In genomic region chr6:147158881-147159280, GRCh38 we compare ENCODE assay signal across 16 cellular contexts.
"Had no signal": no experiment of that assay in that cellular context is flagged by ENCODE, and none has a peak within 500 bp of the region (broad histone marks: within the 10 kb centered on the region; RNA-seq: fewer than 3 reads in every experiment).

No MANE protein-coding gene starts in this region.

- H3K27ac ChIP-seq: gastroesophageal sphincter, lower lobe of right lung, ovary, transverse colon, WERI-Rb-1 had no signal

- H3K27ac Mint-ChIP-seq: activated CD4-positive, alpha-beta T cell treated with anti-CD3 and anti-CD28 coated beads for 36 hours; activated CD8-positive, alpha-beta T cell treated with anti-CD3 and anti-CD28 coated beads for 36 hours; activated naive CD4-positive, alpha-beta T cell treated with anti-CD3 and anti-CD28 coated beads, Interleukin-2, amount 50 U/mL, for 24 hours; mesothelial cell of epicardium; stimulated activated naive B cell treated with anti-CD40 and anti-IgM and Interleukin-4, amounts not matched to agents 10 μg/mL and 1 μg/mL and 100 μg/mL, for 72 hours had no signal

- H3K4me1 Mint-ChIP-seq: activated CD4-positive, alpha-beta T cell treated with anti-CD3 and anti-CD28 coated beads for 36 hours; activated naive CD4-positive, alpha-beta T cell treated with anti-CD3 and anti-CD28 coated beads, Interleukin-2, amount 50 U/mL, for 24 hours; mesothelial cell of epicardium; stimulated activated naive B cell treated with anti-CD40 and anti-IgM and Interleukin-4, amounts not matched to agents 10 μg/mL and 1 μg/mL and 100 μg/mL, for 72 hours had no signal

- H3K36me3 ChIP-seq: gastroesophageal sphincter, heart right ventricle, lower lobe of right lung, ovary, transverse colon, WERI-Rb-1 had no signal

- H3K4me3 ChIP-seq: gastroesophageal sphincter, heart right ventricle, lower lobe of right lung, ovary, transverse colon had no signal

- H3K4me1 ChIP-seq: gastroesophageal sphincter, lower lobe of right lung had no signal

- H3K27me3 Mint-ChIP-seq: activated CD8-positive, alpha-beta T cell treated with anti-CD3 and anti-CD28 coated beads for 36 hours; activated naive CD4-positive, alpha-beta T cell treated with anti-CD3 and anti-CD28 coated beads, Interleukin-2, amount 50 U/mL, for 24 hours had no signal

- H3K9me3 Mint-ChIP-seq: activated CD8-positive, alpha-beta T cell treated with anti-CD3 and anti-CD28 coated beads for 36 hours; activated naive CD4-positive, alpha-beta T cell treated with anti-CD3 and anti-CD28 coated beads, Interleukin-2, amount 50 U/mL, for 24 hours; activated T-cell treated with anti-CD3 and anti-CD28 coated beads, Interleukin-2, amount 50 U/mL, for 4 hours; mesothelial cell of epicardium; stimulated activated naive B cell treated with anti-CD40 and anti-IgM and Interleukin-4, amounts not matched to agents 10 μg/mL and 1 μg/mL and 100 μg/mL, for 72 hours had no signal

- H3K27me3 ChIP-seq: gastroesophageal sphincter, heart right ventricle, ovary, transverse colon had no signal

- H3K36me3 Mint-ChIP-seq: activated naive CD4-positive, alpha-beta T cell treated with anti-CD3 and anti-CD28 coated beads, Interleukin-2, amount 50 U/mL, for 24 hours; mesothelial cell of epicardium; stimulated activated naive B cell treated with anti-CD40 and anti-IgM and Interleukin-4, amounts not matched to agents 10 μg/mL and 1 μg/mL and 100 μg/mL, for 72 hours had no signal

- ATAC-seq: activated CD4-positive, alpha-beta T cell treated with anti-CD3 and anti-CD28 coated beads for 36 hours; activated CD8-positive, alpha-beta T cell treated with anti-CD3 and anti-CD28 coated beads for 36 hours; activated T-cell treated with anti-CD3 and anti-CD28 coated beads, Interleukin-2, amount 50 U/mL, for 4 hours; gastroesophageal sphincter; heart right ventricle; left cardiac atrium; lower lobe of right lung; stimulated activated naive B cell treated with anti-CD40 and anti-IgM and Interleukin-4, amounts not matched to agents 10 μg/mL and 1 μg/mL and 100 μg/mL, for 72 hours had no signal

- H3K9me3 ChIP-seq: gastroesophageal sphincter, heart right ventricle, lower lobe of right lung, ovary, transverse colon had no signal

- H3K4me3 Mint-ChIP-seq: activated CD4-positive, alpha-beta T cell treated with anti-CD3 and anti-CD28 coated beads for 36 hours; activated CD8-positive, alpha-beta T cell treated with anti-CD3 and anti-CD28 coated beads for 36 hours; activated naive CD4-positive, alpha-beta T cell treated with anti-CD3 and anti-CD28 coated beads, Interleukin-2, amount 50 U/mL, for 24 hours; activated T-cell treated with anti-CD3 and anti-CD28 coated beads, Interleukin-2, amount 50 U/mL, for 4 hours; mesothelial cell of epicardium; stimulated activated naive B cell treated with anti-CD40 and anti-IgM and Interleukin-4, amounts not matched to agents 10 μg/mL and 1 μg/mL and 100 μg/mL, for 72 hours had no signal

- DNase-seq: activated CD4-positive, alpha-beta T cell treated with anti-CD3 and anti-CD28 coated beads for 36 hours; activated CD8-positive, alpha-beta T cell treated with anti-CD3 and anti-CD28 coated beads for 36 hours; activated effector memory CD4-positive, alpha-beta T cell treated with anti-CD3 and anti-CD28 coated beads, Interleukin-2, amount 50 U/mL, for 16 hours; activated T-cell treated with anti-CD3 and anti-CD28 coated beads, Interleukin-2, amount 50 U/mL, for 4 hours; amniotic stem cell; erythroblast; heart right ventricle; left cardiac atrium; lower lobe of right lung; ovary; stimulated activated naive B cell treated with anti-CD40 and anti-IgM and Interleukin-4, amounts not matched to agents 10 μg/mL and 1 μg/mL and 100 μg/mL, for 72 hours; transverse colon; WERI-Rb-1 had no signal
